ENCODE assay signal across 2 cellular contexts in genomic region chr1:43366179-43366578, GRCh38.
TF ChIP-seq lines count a peak whose summit lies in the region.

No MANE protein-coding gene starts in this region.

TF ChIP-seq in endothelial cell of umbilical vein, 7 proteins besides CTCF, POLR2A, EP300 and RAD21 (continued from another document):
- no peak for TF ChIP-seq MYC (IDR thresholded peaks at IDR 0.05; ENCODE audit: low read depth, low read length)
- TF ChIP-seq FOS (IDR thresholded peaks at IDR 0.05; ENCODE audit: borderline replicate concordance, insufficient read depth, low read length) = no peak
- TF ChIP-seq POLR2AphosphoS5 (IDR thresholded peaks at IDR 0.05; ENCODE audit: insufficient read depth, low read depth, low read length) = no peak
- no peak for TF ChIP-seq JUN (IDR thresholded peaks at IDR 0.05; ENCODE audit: borderline replicate concordance, insufficient read depth, insufficient read length, low read depth)
- TF ChIP-seq MAX (IDR thresholded peaks at IDR 0.05; ENCODE audit: insufficient read depth, insufficient read length) = no peak

TF ChIP-seq in HEK293T, 16 proteins besides CTCF, POLR2A, EP300 and RAD21 (continued from another document):
- TF ChIP-seq HDGF (IDR thresholded peaks at IDR 0.05; ENCODE audit: borderline replicate concordance) (no peak), CTBP1 (IDR thresholded peaks at IDR 0.05; ENCODE audit: borderline replicate concordance) (no peak), ELF4 (IDR thresholded peaks at IDR 0.05) (no peak), FOXM1 (IDR thresholded peaks at IDR 0.05; ENCODE audit: borderline replicate concordance) (no peak), LEF1 (IDR thresholded peaks at IDR 0.05; ENCODE audit: borderline replicate concordance) (no peak), FOXA1 (IDR thresholded peaks at IDR 0.05) (no peak), NFRKB (IDR thresholded peaks at IDR 0.05) (no peak), FOXK2 (IDR thresholded peaks at IDR 0.05) (no peak)
